Comparison of ENCODE assay signal across 13 cellular contexts in genomic region chr1:164702664-164703063, GRCh38.
DNase-seq lines count a peak whose midpoint lies in the region; TF ChIP-seq lines count a peak whose summit lies in the region.
"Had no signal": no experiment of that assay in that cellular context is flagged by ENCODE, and none has a peak within 500 bp of the region (broad histone marks: within the 10 kb centered on the region; RNA-seq: fewer than 3 reads in every experiment).

No MANE protein-coding gene starts in this region.

- H3K36me3 Mint-ChIP-seq in brain (no peaks in the 10 kb centered on the region), type B pancreatic cell (peaks cover 23% of the 10 kb centered on the region)
- H3K36me3 Mint-ChIP-seq: CD8-positive, alpha-beta T cell had no signal

- 88 to 94% methylated on average over 2 of the region's 2 CpGs for WGBS in GM23248 (ENCODE audit: low coverage in 1 of 2, low lambda C conversion rate in 2 of 2, missing lambda C conversion rate in 2 of 2), 2 experiments
- WGBS in mammary epithelial cell (ENCODE audit: low coverage, missing lambda C conversion rate), result 93% methylated on average over 2 of the region's 2 CpGs

- no peaks in the 10 kb centered on the region for H4K20me1 ChIP-seq in GM23248 (ENCODE audit: insufficient read depth)
- H4K20me1 ChIP-seq in neural cell (ENCODE audit: insufficient read depth), result no peaks in the 10 kb centered on the region
- H4K20me1 ChIP-seq in mammary epithelial cell (ENCODE audit: insufficient read depth, low read length), result no peaks in the 10 kb centered on the region

- peak overlapping the region; percentile 18 for H3K4me2 ChIP-seq in GM23248 (ENCODE audit: unreplicated experiment)
- H3K4me2 ChIP-seq in neural cell (ENCODE audit: low read length), result no peak overlapping the region
- H3K4me2 ChIP-seq in mammary epithelial cell (ENCODE audit: insufficient read depth, low read depth, low read length), result no peak overlapping the region

- H2AFZ ChIP-seq in GM23248 (no peak overlapping the region), neural cell (ENCODE audit: low read depth, low read length) (no peak overlapping the region), mammary epithelial cell (ENCODE audit: low read depth, low read length) (no peak overlapping the region)

- intact Hi-C loops in mammary epithelial cell (cut with micrococcal nuclease), result loop anchor here (10.0 kb wide), 2 partner anchors 68 to 138 kb away; no protein-coding TSS in a partner anchor

- no peaks in the 10 kb centered on the region for H3K9me3 ChIP-seq in GM23248 (ENCODE audit: low read depth)
- H3K9me3 ChIP-seq in neural cell (ENCODE audit: low read length), result no peaks in the 10 kb centered on the region
- no peaks in the 10 kb centered on the region for H3K9me3 ChIP-seq in mammary epithelial cell (replicated peaks; ENCODE audit: insufficient read depth, low read length)
- H3K9me3 ChIP-seq: BE2C had no signal

- no peak for TF ChIP-seq RAD21 in neural cell (conservative IDR thresholded peaks at IDR 0.05)

- H3K4me1 ChIP-seq in GM23248 (ENCODE audit: insufficient read depth) (peaks cover 42% of the 10 kb centered on the region), mammary epithelial cell (ENCODE audit: insufficient read depth, low read length) (peaks cover 28% of the 10 kb centered on the region)

- dilution Hi-C loops in mammary epithelial cell (cut with HindIII; ENCODE audit: low sequenced_read_pairs), result no loop called here

- H3K9me2 ChIP-seq in GM23248 (ENCODE audit: insufficient read depth) (no peaks in the 10 kb centered on the region), neural cell (ENCODE audit: insufficient read depth, low read length) (no peaks in the 10 kb centered on the region)

- H3K9me3 Mint-ChIP-seq in brain (no peaks in the 10 kb centered on the region), type B pancreatic cell (no peaks in the 10 kb centered on the region)
- H3K9me3 Mint-ChIP-seq: CD8-positive, alpha-beta T cell had no signal

- no peak overlapping the region for H3K4me3 ChIP-seq in GM23248
- no peak overlapping the region for H3K4me3 ChIP-seq in neural cell (ENCODE audit: low read length)
- no peak overlapping the region for H3K4me3 ChIP-seq in mammary epithelial cell (replicated peaks in 1 of 3; ENCODE audit: insufficient read depth in 1 of 3, low read depth in 2 of 3, low read length in 3 of 3)

- BruUV-seq in mammary epithelial cell (replicated peaks; lab: Mats Ljungman, UMichigan), result no TSS peak

- TF ChIP-seq CTCF in brain (conservative IDR thresholded peaks at IDR 0.05), result no peak
- TF ChIP-seq CTCF in neural cell (IDR thresholded peaks at IDR 0.05; ENCODE audit: poor library complexity, severe bottlenecking), result no peak
- TF ChIP-seq CTCF in type B pancreatic cell (conservative IDR thresholded peaks at IDR 0.05), result no peak
- TF ChIP-seq CTCF in mammary epithelial cell (conservative IDR thresholded peaks at IDR 0.05 in 1 of 2, IDR thresholded peaks at IDR 0.05 in 1 of 2; ENCODE audit: extremely low read depth in 1 of 2, insufficient read depth in 1 of 2, low read depth in 1 of 2, low read length in 2 of 2), result no peak

- no peak overlapping the region for H3K4me3 Mint-ChIP-seq in brain
- H3K4me3 Mint-ChIP-seq in type B pancreatic cell, result no peak overlapping the region
- H3K4me3 Mint-ChIP-seq: CD8-positive, alpha-beta T cell had no signal

- H3F3A ChIP-seq in GM23248 (ENCODE audit: insufficient read depth) (peaks cover 21% of the 10 kb centered on the region), neural cell (ENCODE audit: insufficient read depth, low read length, poor library complexity, severe bottlenecking) (peaks cover 12% of the 10 kb centered on the region)

- H3K9ac ChIP-seq in GM23248 (no peak overlapping the region), neural cell (ENCODE audit: low read length) (no peak overlapping the region), mammary epithelial cell (ENCODE audit: insufficient read depth, low read length) (no peak overlapping the region)

- H3K27ac ChIP-seq in GM23248 (no peak overlapping the region), neural cell (ENCODE audit: low read length) (peak overlapping the region; percentile 87), mammary epithelial cell (ENCODE audit: insufficient read depth, low read depth, low read length) (no peak overlapping the region)

- H3K4me1 Mint-ChIP-seq in brain, result peaks cover 98% of the 10 kb centered on the region
- peaks cover 67% of the 10 kb centered on the region for H3K4me1 Mint-ChIP-seq in type B pancreatic cell (ENCODE audit: unreplicated experiment)

- DNase-seq in GM23248, result no peak
- no peak for DNase-seq in type B pancreatic cell (ENCODE audit: extremely low spot score, unreplicated experiment)
- DNase-seq in mammary epithelial cell, result no peak
- DNase-seq in DMS114 treated with DMSO at 0.1 percent for 48 hours (lab: John Stamatoyannopoulos, UW; ENCODE audit: unreplicated experiment), result no peak
- no peak for DNase-seq in NCI-H2107 treated with DMSO at 0.1 percent for 48 hours (lab: John Stamatoyannopoulos, UW; ENCODE audit: unreplicated experiment)
- DNase-seq: BE2C; CD8-positive, alpha-beta T cell; KG1; NCI-H1105; NCI-H1694 treated with DMSO at 0.1 percent for 48 hours; NCI-H2171 had no signal

- no peak for TF ChIP-seq EP300 in neural cell (conservative IDR thresholded peaks at IDR 0.05; ENCODE audit: poor library complexity, severe bottlenecking)

- H3K36me3 ChIP-seq in GM23248 (ENCODE audit: low read depth), result no peaks in the 10 kb centered on the region
- no peaks in the 10 kb centered on the region for H3K36me3 ChIP-seq in neural cell (ENCODE audit: insufficient read depth, low read length)
- no peaks in the 10 kb centered on the region for H3K36me3 ChIP-seq in mammary epithelial cell (ENCODE audit: insufficient read depth, low read length)
- H3K36me3 ChIP-seq: BE2C had no signal

- H3K27me3 Mint-ChIP-seq in brain (no peaks in the 10 kb centered on the region), type B pancreatic cell (no peaks in the 10 kb centered on the region)

- CTCF ChIA-PET in mammary epithelial cell (lab: Charles Lee; ENCODE audit: low non-redundant PET), result no interaction called here

- H3K27me3 ChIP-seq in GM23248 (replicated peaks; ENCODE audit: insufficient read depth) (no peaks in the 10 kb centered on the region), neural cell (ENCODE audit: insufficient read depth, low read depth, low read length) (no peaks in the 10 kb centered on the region), mammary epithelial cell (ENCODE audit: insufficient read depth, low read length) (no peaks in the 10 kb centered on the region)

- H3K79me2 ChIP-seq in GM23248 (ENCODE audit: insufficient read depth), result peaks cover 81% of the 10 kb centered on the region
- peaks cover 79% of the 10 kb centered on the region for H3K79me2 ChIP-seq in neural cell (replicated peaks; ENCODE audit: insufficient read depth, low read length)
- H3K79me2 ChIP-seq in mammary epithelial cell (ENCODE audit: insufficient read depth, low read length), result no peaks in the 10 kb centered on the region

- in situ Hi-C loops in GM23248 (cut with MboI), result no loop called here
- in situ Hi-C loops in mammary epithelial cell (cut with MboI; ENCODE audit: low sequenced_read_pairs in 2 of 2), result no loop called here

- H3K27ac Mint-ChIP-seq in brain (peak overlapping the region in 4 of 5 experiments; percentile 10 to 92 (median 90)), type B pancreatic cell (peak overlapping the region; percentile 53)
- H3K27ac Mint-ChIP-seq: CD8-positive, alpha-beta T cell had no signal

TF ChIP-seq in neural cell, 6 proteins besides CTCF, POLR2A, EP300 and RAD21:
- TF ChIP-seq EZH2 (IDR thresholded peaks at IDR 0.05; ENCODE audit: borderline replicate concordance, insufficient read depth, low read length, poor library complexity, severe bottlenecking) (no peak), REST (IDR thresholded peaks at IDR 0.05; ENCODE audit: borderline replicate concordance) (no peak), MXI1 (conservative IDR thresholded peaks at IDR 0.05; ENCODE audit: poor library complexity, severe bottlenecking) (no peak), TAF1 (IDR thresholded peaks at IDR 0.05; ENCODE audit: low read depth) (no peak)
